In the genomic region with DNA sequence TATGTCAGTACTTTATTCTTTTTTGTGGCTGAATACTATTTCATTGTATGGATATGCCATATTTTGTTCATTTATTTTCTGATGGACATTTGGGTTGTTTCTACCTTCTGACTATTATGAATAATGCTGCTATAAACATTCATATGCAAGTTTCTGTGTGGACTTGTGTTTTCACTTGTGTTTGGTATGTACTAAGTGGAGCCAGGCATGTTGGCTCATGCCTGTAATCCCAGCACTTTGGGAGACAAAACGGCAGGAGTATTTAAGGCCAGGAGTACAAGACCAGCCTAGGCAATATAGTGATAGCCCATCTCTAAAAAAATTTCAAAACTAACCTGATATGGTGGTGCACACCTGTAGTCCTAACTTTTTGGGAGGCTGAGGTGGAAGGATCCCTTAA, we compare ENCODE assay signal across 1 cellular context.
TF ChIP-seq lines count a peak whose summit lies in the region.

No MANE protein-coding gene starts in this region.

TF ChIP-seq in endothelial cell of umbilical vein, 7 proteins besides CTCF, POLR2A, EP300 and RAD21:
- TF ChIP-seq GATA2 (IDR thresholded peaks at IDR 0.05; ENCODE audit: insufficient read depth, insufficient read length, low read depth, low read length) (no peak), MYC (IDR thresholded peaks at IDR 0.05; ENCODE audit: low read depth, low read length) (no peak), EZH2 (IDR thresholded peaks at IDR 0.05; ENCODE audit: borderline replicate concordance, low read depth, low read length, severe bottlenecking) (no peak), MAX (IDR thresholded peaks at IDR 0.05; ENCODE audit: insufficient read depth, insufficient read length) (no peak), JUN (IDR thresholded peaks at IDR 0.05; ENCODE audit: borderline replicate concordance, insufficient read depth, insufficient read length, low read depth) (no peak), FOS (IDR thresholded peaks at IDR 0.05; ENCODE audit: borderline replicate concordance, insufficient read depth, low read length) (no peak), POLR2AphosphoS5 (IDR thresholded peaks at IDR 0.05; ENCODE audit: insufficient read depth, low read depth, low read length) (no peak)
